8 cellular contexts compared by ENCODE assay signal in genomic region chr12:22856120-22856699, GRCh38.
DNase-seq lines count a peak whose midpoint lies in the region; ATAC-seq, FAIRE-seq and TF ChIP-seq lines count a peak whose summit lies in the region.

No MANE protein-coding gene starts in this region.

- H3K4me3 ChIP-seq in PC-9 (no peak overlapping the region), fibroblast of lung (replicated peaks in 1 of 4; ENCODE audit: control extremely low read depth in 1 of 4, insufficient read depth in 1 of 4, low read depth in 3 of 4, low read length in 4 of 4) (no peak overlapping the region), small intestine (ENCODE audit: low read depth in 1 of 2, low read length in 2 of 2) (no peak overlapping the region)

- no TSS peak for BruUV-seq in PC-9 (replicated peaks; lab: Mats Ljungman, UMichigan)

- H3K27ac ChIP-seq in PC-9 (no peak overlapping the region), fibroblast of lung (ENCODE audit: insufficient read depth, low read length) (no peak overlapping the region), small intestine (ENCODE audit: low read depth in 1 of 2, low read length in 1 of 2) (no peak overlapping the region)

- H3K79me2 ChIP-seq in PC-9 (ENCODE audit: low read depth) (no peaks in the 10 kb centered on the region), fibroblast of lung (ENCODE audit: control insufficient read depth, insufficient read depth, low read length) (no peaks in the 10 kb centered on the region)

- FAIRE-seq in small intestine (lab: Jason Lieb, UNC): peak; percentile 30

- in situ Hi-C loops in Caki2 (cut with HindIII; ENCODE audit: low pct_unique_long_range_greater_than_20kb, low sequenced_read_pairs): no loop called here

- H3K4me2 ChIP-seq in PC-9 (no peak overlapping the region), fibroblast of lung (ENCODE audit: extremely low read depth, insufficient read depth, low read length) (no peak overlapping the region)

- CTCF ChIA-PET in PC-9 (lab: Charles Lee): interaction anchor here (0.6 to 0.8 kb wide), 2 partner anchors 1912 to 1958 kb away, joined by 3 to 4 read pairs; no protein-coding TSS in a partner anchor

- POLR2A ChIA-PET in PC-9 (lab: Charles Lee; ENCODE audit: unreplicated experiment): interaction anchor here (0.7 kb wide), 1 partner anchor 135 kb away, joined by 4 read pairs; no protein-coding TSS in a partner anchor

- ATAC-seq in GM18498 (IDR thresholded peaks at IDR 0.05; ENCODE audit: unreplicated experiment): no peak

- H3K9me3 ChIP-seq in PC-9 (ENCODE audit: insufficient read depth, low read depth) (no peaks in the 10 kb centered on the region), fibroblast of lung (ENCODE audit: control insufficient read depth, insufficient read depth, low read depth, low read length) (no peaks in the 10 kb centered on the region), small intestine (ENCODE audit: control insufficient read depth, low read depth) (no peaks in the 10 kb centered on the region)

- intact Hi-C loops in PC-9 (cut with micrococcal nuclease; ENCODE audit: unreplicated experiment): loop anchor here (2.0 kb wide), 1 partner anchor 1923 kb away; no protein-coding TSS in a partner anchor

- H3K4me1 ChIP-seq in PC-9 (replicated peaks; ENCODE audit: insufficient read depth) (no peaks in the 10 kb centered on the region), fibroblast of lung (ENCODE audit: control insufficient read depth, extremely low read depth, insufficient read depth, low read length) (no peaks in the 10 kb centered on the region), small intestine (ENCODE audit: control insufficient read depth in 2 of 2, insufficient read depth in 1 of 2, low read depth in 1 of 2, low read length in 1 of 2) (no peaks in the 10 kb centered on the region)

- TF ChIP-seq CTCF in PC-9 (conservative IDR thresholded peaks at IDR 0.05) (peak; percentile 75), fibroblast of lung (conservative IDR thresholded peaks at IDR 0.05 in 1 of 2, IDR thresholded peaks at IDR 0.05 in 1 of 2; ENCODE audit: low read depth in 1 of 2, low read length in 2 of 2) (peak; percentile 55 to 56)

- H3K9me2 ChIP-seq in PC-9 (ENCODE audit: insufficient read depth): no peaks in the 10 kb centered on the region

- no peak overlapping the region for H2AFZ ChIP-seq in PC-9
- no peak overlapping the region for H2AFZ ChIP-seq in fibroblast of lung (ENCODE audit: low read length)

- no peaks in the 10 kb centered on the region for H3K27me3 ChIP-seq in PC-9 (ENCODE audit: insufficient read depth, low read depth)
- H3K27me3 ChIP-seq in fibroblast of lung (ENCODE audit: control insufficient read depth, insufficient read depth, low read length): no peaks in the 10 kb centered on the region
- H3K27me3 ChIP-seq in small intestine (ENCODE audit: control insufficient read depth in 2 of 2, insufficient read depth in 2 of 2, low read length in 2 of 2): no peaks in the 10 kb centered on the region

- no peaks in the 10 kb centered on the region for H4K20me1 ChIP-seq in PC-9 (ENCODE audit: insufficient read depth)
- no peaks in the 10 kb centered on the region for H4K20me1 ChIP-seq in fibroblast of lung (ENCODE audit: control insufficient read depth, extremely low read depth, insufficient read depth, low read length)

- DNase-seq in Caki2 (ENCODE audit: low read depth) (peak; percentile 10), HS-5 (ENCODE audit: low read depth) (peak; percentile 22), PC-9 (no peak), fibroblast of lung (ENCODE audit: low read depth in 2 of 2) (peak; percentile 39 to 67), small intestine (peak; percentile 25)
- no peak for DNase-seq in stimulated activated naive CD4-positive, alpha-beta T cell (lab: John Stamatoyannopoulos, UW)
- no peak for DNase-seq in activated CD4-positive, alpha-beta T cell treated with anti-CD3 and anti-CD28 coated beads for 48 hours

- H3K36me3 ChIP-seq in PC-9 (ENCODE audit: low read depth) (no peaks in the 10 kb centered on the region), fibroblast of lung (ENCODE audit: control insufficient read depth, insufficient read depth, low read length) (no peaks in the 10 kb centered on the region), small intestine (ENCODE audit: control insufficient read depth in 2 of 2, insufficient read depth in 2 of 2, low read length in 2 of 2) (no peaks in the 10 kb centered on the region)

- WGBS in small intestine, 3 donors: 12 to 27% (median 17%) methylated on average over 3 of the region's 3 CpGs

- no peak overlapping the region for H3K9ac ChIP-seq in fibroblast of lung (ENCODE audit: insufficient read depth, low read length)

- no peaks in the 10 kb centered on the region for H3F3A ChIP-seq in PC-9 (ENCODE audit: insufficient read depth, low read depth)

Comparison
In these comparisons a context has a peak if more than half of its experiments do, and no peak if none do; other contexts are left out.
1. DNase-seq: peak in Caki2 (single experiment), HS-5 (single experiment), fibroblast of lung (2 of 2) and small intestine (single experiment); none in PC-9 (0 of 2), stimulated activated naive CD4-positive, alpha-beta T cell (0 of 6) and activated CD4-positive, alpha-beta T cell treated with anti-CD3 and anti-CD28 coated beads for 48 hours (single experiment).